Comparison of ENCODE assay signal across 16 cellular contexts in the genomic region with DNA sequence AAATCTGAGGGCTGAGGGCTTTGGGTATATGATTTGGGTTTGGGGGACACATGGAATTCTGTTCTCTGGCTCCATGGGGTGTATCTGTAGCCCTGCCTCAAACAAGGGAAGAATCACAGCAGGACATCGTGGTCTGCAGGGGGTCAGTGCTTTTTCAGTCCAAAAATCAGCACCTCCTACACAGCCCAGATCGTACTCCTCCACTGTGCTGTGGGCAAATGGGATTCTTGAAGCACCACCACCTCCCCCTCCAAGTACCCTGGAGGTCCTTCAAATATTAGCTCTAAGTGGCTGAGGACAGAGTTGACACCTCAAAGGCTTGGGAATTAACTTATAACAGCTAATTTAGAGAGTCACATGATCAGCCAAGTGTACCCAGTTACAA. TPM values are rescaled to one million over a fixed set of nuclear protein-coding genes. Genes with fewer than 3 reads are reported as not detected.
DNase-seq lines count a peak whose midpoint lies in the region; ATAC-seq and TF ChIP-seq lines count a peak whose summit lies in the region.
"Had no signal": no experiment of that assay in that cellular context is flagged by ENCODE, and none has a peak within 500 bp of the region (broad histone marks: within the 10 kb centered on the region; RNA-seq: fewer than 3 reads in every experiment).

No MANE protein-coding gene starts in this region.

- H3K4me2 ChIP-seq in GM23248 (ENCODE audit: unreplicated experiment) = peak overlapping the region; percentile 89

- no peaks in the 10 kb centered on the region for H3K9me3 Mint-ChIP-seq in activated CD4-positive, alpha-beta T cell treated with anti-CD3 and anti-CD28 coated beads, Interleukin-2, amount 10 ng/mL, durations not matched to agents 24 days and 14 days
- no peaks in the 10 kb centered on the region for H3K9me3 Mint-ChIP-seq in effector memory CD8-positive, alpha-beta T cell
- H3K9me3 Mint-ChIP-seq in nephron = no peaks in the 10 kb centered on the region
- H3K9me3 Mint-ChIP-seq: H9 had no signal

- peaks cover 14% of the 10 kb centered on the region for H3K4me1 ChIP-seq in GM23248 (ENCODE audit: insufficient read depth)

- no peak overlapping the region for H3K9ac ChIP-seq in GM23248

- peaks cover 54% of the 10 kb centered on the region for H3K79me2 ChIP-seq in GM23248 (ENCODE audit: insufficient read depth)

- H4K20me1 ChIP-seq in GM23248 (ENCODE audit: insufficient read depth) = no peaks in the 10 kb centered on the region

- intact Hi-C loops in activated CD4-positive, alpha-beta T cell treated with anti-CD3 and anti-CD28 coated beads, Interleukin-2, amount 10 ng/mL, durations not matched to agents 24 days and 14 days (cut with micrococcal nuclease) = no loop called here

- H3K27ac ChIP-seq in GM23248 = 0 out of 2 replicates have a peak overlapping the region, but pooled peaks have one; percentile 21

- DNase-seq in activated CD4-positive, alpha-beta T cell treated with anti-CD3 and anti-CD28 coated beads, Interleukin-2, amount 10 ng/mL, durations not matched to agents 24 days and 14 days = no peak
- no peak for DNase-seq in activated CD4-positive, alpha-beta T cell treated with anti-CD3 and anti-CD28 coated beads for 1 hour
- DNase-seq in GM23248 (no peak), mesenteric fat pad (ENCODE audit: low spot score) (no peak), AG08396 (ENCODE audit: low spot score) (no peak), HuH-7 (ENCODE audit: low spot score) (no peak)
- DNase-seq in effector memory CD8-positive, alpha-beta T cell = no peak
- DNase-seq: 8988T, aorta, H9, mesendoderm, NCI-H82, occipital lobe, stomach had no signal

- TF ChIP-seq CTCF in nephron (IDR thresholded peaks at IDR 0.05; ENCODE audit: unreplicated experiment in 3 of 3) = no peak

- peak overlapping the region; percentile 16; the same call in 1 of the 2 replicates for H2AFZ ChIP-seq in GM23248

- peaks cover 12% of the 10 kb centered on the region for H3K27me3 Mint-ChIP-seq in activated CD4-positive, alpha-beta T cell treated with anti-CD3 and anti-CD28 coated beads, Interleukin-2, amount 10 ng/mL, durations not matched to agents 24 days and 14 days
- no peaks in the 10 kb centered on the region for H3K27me3 Mint-ChIP-seq in effector memory CD8-positive, alpha-beta T cell
- no peaks in the 10 kb centered on the region for H3K27me3 Mint-ChIP-seq in nephron (ENCODE audit: low read depth)

- H3F3A ChIP-seq in GM23248 (ENCODE audit: insufficient read depth) = peaks cover 6% of the 10 kb centered on the region

- peak overlapping the region; percentile 56 for H3K4me3 ChIP-seq in GM23248

- peak overlapping the region; percentile 7 for H3K4me3 Mint-ChIP-seq in activated CD4-positive, alpha-beta T cell treated with anti-CD3 and anti-CD28 coated beads, Interleukin-2, amount 10 ng/mL, durations not matched to agents 24 days and 14 days
- H3K4me3 Mint-ChIP-seq in effector memory CD8-positive, alpha-beta T cell = peak overlapping the region; percentile 67 to 69
- H3K4me3 Mint-ChIP-seq in nephron = no peak overlapping the region
- H3K4me3 Mint-ChIP-seq: H9, WTC11 had no signal

- H3K4me1 Mint-ChIP-seq in activated CD4-positive, alpha-beta T cell treated with anti-CD3 and anti-CD28 coated beads, Interleukin-2, amount 10 ng/mL, durations not matched to agents 24 days and 14 days = peaks cover 35% of the 10 kb centered on the region
- H3K4me1 Mint-ChIP-seq in effector memory CD8-positive, alpha-beta T cell (ENCODE audit: low read depth in 2 of 2) = peaks cover 39 to 42% of the 10 kb centered on the region in 2 donors
- peaks cover 41% of the 10 kb centered on the region for H3K4me1 Mint-ChIP-seq in nephron

- no peak overlapping the region for H3K27ac Mint-ChIP-seq in activated CD4-positive, alpha-beta T cell treated with anti-CD3 and anti-CD28 coated beads, Interleukin-2, amount 10 ng/mL, durations not matched to agents 24 days and 14 days
- H3K27ac Mint-ChIP-seq in effector memory CD8-positive, alpha-beta T cell = peak overlapping the region; percentile 80 to 87
- peak overlapping the region in 2 of 3 experiments; percentile 24 to 77 for H3K27ac Mint-ChIP-seq in nephron
- H3K27ac Mint-ChIP-seq: H9, WTC11 had no signal

- 51 to 65% methylated on average over 2 of the region's 2 CpGs for WGBS in GM23248 (ENCODE audit: low coverage in 1 of 2, low lambda C conversion rate in 2 of 2, missing lambda C conversion rate in 2 of 2), 2 experiments

- in situ Hi-C loops in GM23248 (cut with MboI) = no loop called here

- H3K36me3 ChIP-seq in GM23248 (ENCODE audit: low read depth) = no peaks in the 10 kb centered on the region
- H3K36me3 ChIP-seq: stomach had no signal

- H3K9me2 ChIP-seq in GM23248 (ENCODE audit: insufficient read depth) = no peaks in the 10 kb centered on the region

- H3K36me3 Mint-ChIP-seq in activated CD4-positive, alpha-beta T cell treated with anti-CD3 and anti-CD28 coated beads, Interleukin-2, amount 10 ng/mL, durations not matched to agents 24 days and 14 days (ENCODE audit: low read depth) = peaks cover 2% of the 10 kb centered on the region
- H3K36me3 Mint-ChIP-seq in effector memory CD8-positive, alpha-beta T cell (ENCODE audit: insufficient read depth) = peaks cover 12% of the 10 kb centered on the region
- H3K36me3 Mint-ChIP-seq in nephron (ENCODE audit: low read depth) = peaks cover 10% of the 10 kb centered on the region

- no peaks in the 10 kb centered on the region for H3K9me3 ChIP-seq in GM23248 (ENCODE audit: low read depth)
- H3K9me3 ChIP-seq: stomach had no signal

- ATAC-seq in effector memory CD8-positive, alpha-beta T cell (replicated peaks) = no peak
- ATAC-seq: WTC11 had no signal

- no peaks in the 10 kb centered on the region for H3K27me3 ChIP-seq in GM23248 (replicated peaks; ENCODE audit: insufficient read depth)
- H3K27me3 ChIP-seq: stomach had no signal

RNA-seq across cellular contexts. Expression of gene EPHA4, which starts 41.5 kb away (rescaled TPM):
- total RNA-seq in activated CD4-positive, alpha-beta T cell treated with anti-CD3 and anti-CD28 coated beads, Interleukin-2, amount 10 ng/mL, durations not matched to agents 24 days and 14 days = 0.31 and 0.63 TPM in 2 replicates
- total RNA-seq in GM23248 (2014; rRNA removed; shearing (Covaris generic)) = 42.2 and 47.8 TPM in 2 replicates
- polyA plus RNA-seq in GM23248 (2016; fragmentation: Nextera tagmentation; extraction: Ambion mirVana) = 18.9 and 24.4 TPM in 2 replicates
- 23.1 TPM for total RNA-seq in mesenteric fat pad

Comparison
In these comparisons a context has a peak if more than half of its experiments do, and no peak if none do; other contexts are left out.
1. H3K4me3 Mint-ChIP-seq: peak in activated CD4-positive, alpha-beta T cell treated with anti-CD3 and anti-CD28 coated beads, Interleukin-2, amount 10 ng/mL, durations not matched to agents 24 days and 14 days (single experiment) and effector memory CD8-positive, alpha-beta T cell (2 of 2); none in nephron (0 of 3).
2. RNA of gene EPHA4, which starts 41.5 kb away (total RNA-seq): 42.2 to 47.8 TPM in GM23248 and 23.1 TPM in mesenteric fat pad (single experiment); 0.31 to 0.63 TPM in activated CD4-positive, alpha-beta T cell treated with anti-CD3 and anti-CD28 coated beads, Interleukin-2, amount 10 ng/mL, durations not matched to agents 24 days and 14 days; every median in the first group is over 10 times any median in the second.